ENCODE assay signal across 1 cellular context in genomic region chr12:93507151-93507550, GRCh38.
TF ChIP-seq lines count a peak whose summit lies in the region.

No MANE protein-coding gene starts in this region.

TF ChIP-seq in GM23338, 12 proteins besides CTCF, POLR2A, EP300 and RAD21 (continued from another document):
- TF ChIP-seq ZNF462 (CRISPR knock-in tag; IDR thresholded peaks at IDR 0.05) (no peak), ETS1 (IDR thresholded peaks at IDR 0.05) (no peak), NANOG (IDR thresholded peaks at IDR 0.05; ENCODE audit: borderline replicate concordance) (no peak), POLR2AphosphoS5 (IDR thresholded peaks at IDR 0.05; ENCODE audit: low read depth) (no peak), STAT1 (IDR thresholded peaks at IDR 0.05; ENCODE audit: unreplicated experiment) (no peak), ZNF331 (CRISPR knock-in tag; IDR thresholded peaks at IDR 0.05; ENCODE audit: low read depth) (no peak), ZNF114 (CRISPR knock-in tag; IDR thresholded peaks at IDR 0.05) (no peak), EZH2 (IDR thresholded peaks at IDR 0.05; ENCODE audit: low read depth, unreplicated experiment) (no peak), CREB1 (CRISPR knock-in tag; IDR thresholded peaks at IDR 0.05; ENCODE audit: low read depth) (no peak), EZH2phosphoT487 (IDR thresholded peaks at IDR 0.05; ENCODE audit: unreplicated experiment) (no peak)
